In genomic region chr11:16909375-16910035, GRCh38 we compare ENCODE assay signal across 10 cellular contexts.
DNase-seq lines count a peak whose midpoint lies in the region; ATAC-seq and TF ChIP-seq lines count a peak whose summit lies in the region.
"Had no signal": no experiment of that assay in that cellular context is flagged by ENCODE, and none has a peak within 500 bp of the region (broad histone marks: within the 10 kb centered on the region; RNA-seq: fewer than 3 reads in every experiment).

No MANE protein-coding gene starts in this region.

- no peaks in the 10 kb centered on the region for H3K9me3 Mint-ChIP-seq in T-helper 1 cell treated with Interleukin-12 subunit alpha and Interleukin-12 subunit beta and Interleukin-4 antibody, amounts not matched to agents 30 μg/mL and 1 μg/mL, for 36 hours
- H3K9me3 Mint-ChIP-seq: activated CD4-positive, alpha-beta T cell treated with anti-CD3 and anti-CD28 coated beads, Interleukin-2, amount 10 ng/mL, durations not matched to agents 7 days and 5 days had no signal

- H3K27ac Mint-ChIP-seq in T-helper 1 cell treated with Interleukin-12 subunit alpha and Interleukin-12 subunit beta and Interleukin-4 antibody, amounts not matched to agents 30 μg/mL and 1 μg/mL, for 36 hours, result peak overlapping the region; percentile 73
- H3K27ac Mint-ChIP-seq: activated CD4-positive, alpha-beta T cell treated with anti-CD3 and anti-CD28 coated beads, Interleukin-2, amount 10 ng/mL, durations not matched to agents 7 days and 5 days had no signal

- H3K27me3 Mint-ChIP-seq in T-helper 1 cell treated with Interleukin-12 subunit alpha and Interleukin-12 subunit beta and Interleukin-4 antibody, amounts not matched to agents 30 μg/mL and 1 μg/mL, for 36 hours (ENCODE audit: low read depth), result no peaks in the 10 kb centered on the region
- H3K27me3 Mint-ChIP-seq: activated CD4-positive, alpha-beta T cell treated with anti-CD3 and anti-CD28 coated beads, Interleukin-2, amount 10 ng/mL, durations not matched to agents 7 days and 5 days had no signal

- H3K36me3 Mint-ChIP-seq in T-helper 1 cell treated with Interleukin-12 subunit alpha and Interleukin-12 subunit beta and Interleukin-4 antibody, amounts not matched to agents 30 μg/mL and 1 μg/mL, for 36 hours (ENCODE audit: low read depth), result no peaks in the 10 kb centered on the region

- H3K4me1 Mint-ChIP-seq in T-helper 1 cell treated with Interleukin-12 subunit alpha and Interleukin-12 subunit beta and Interleukin-4 antibody, amounts not matched to agents 30 μg/mL and 1 μg/mL, for 36 hours (ENCODE audit: low read depth), result peaks cover 9% of the 10 kb centered on the region

- in situ Hi-C loops in GM13976 (cut with MboI; ENCODE audit: low sequenced_read_pairs, unreplicated experiment), result no loop called here
- in situ Hi-C loops in ACHN (cut with HindIII; ENCODE audit: low pct_ligation_motif_present, low pct_unique_long_range_greater_than_20kb, low sequenced_read_pairs), result no loop called here

- ATAC-seq in GM19395 (IDR thresholded peaks at IDR 0.05; ENCODE audit: unreplicated experiment) (peak; percentile 81), HG02981 (IDR thresholded peaks at IDR 0.05; ENCODE audit: unreplicated experiment) (peak; percentile 76)

- TF ChIP-seq CTCF in GM13976 (IDR thresholded peaks at IDR 0.05; ENCODE audit: borderline replicate concordance, control extremely low read depth, extremely low read depth, insufficient read depth, missing control alignments), result no peak

- DNase-seq in GM13976 (ENCODE audit: low spot score) (peak; percentile 41), MV-4-11 (lab: John Stamatoyannopoulos, UW) (no peak), ACHN (no peak), cortex of kidney (lab: John Stamatoyannopoulos, UW) (no peak)
- DNase-seq in effector CD8-positive, alpha-beta T cell (lab: John Stamatoyannopoulos, UW), result no peak
- DNase-seq: activated CD4-positive, alpha-beta T cell treated with anti-CD3 and anti-CD28 coated beads, Interleukin-2, amount 10 ng/mL, durations not matched to agents 7 days and 5 days; NCI-H774 had no signal

- H3K4me3 Mint-ChIP-seq in T-helper 1 cell treated with Interleukin-12 subunit alpha and Interleukin-12 subunit beta and Interleukin-4 antibody, amounts not matched to agents 30 μg/mL and 1 μg/mL, for 36 hours, result no peak overlapping the region
- H3K4me3 Mint-ChIP-seq: activated CD4-positive, alpha-beta T cell treated with anti-CD3 and anti-CD28 coated beads, Interleukin-2, amount 10 ng/mL, durations not matched to agents 7 days and 5 days had no signal
